ENCODE assay signal across 28 cellular contexts in the genomic region with DNA sequence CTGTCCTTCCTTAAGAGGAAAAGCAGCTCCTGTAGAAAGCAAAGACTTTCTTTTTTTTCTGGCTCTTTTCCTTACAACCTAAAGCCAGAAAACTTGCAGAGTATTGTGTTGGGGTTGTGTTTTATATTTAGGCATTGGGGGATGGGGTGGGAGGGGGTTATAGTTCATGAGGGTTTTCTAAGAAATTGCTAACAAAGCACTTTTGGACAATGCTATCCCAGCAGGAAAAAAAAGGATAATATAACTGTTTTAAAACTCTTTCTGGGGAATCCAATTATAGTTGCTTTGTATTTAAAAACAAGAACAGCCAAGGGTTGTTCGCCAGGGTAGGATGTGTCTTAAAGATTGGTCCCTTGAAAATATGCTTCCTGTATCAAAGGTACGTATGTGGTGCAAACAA. TPM values are rescaled to one million over a fixed set of nuclear protein-coding genes. Genes with fewer than 3 reads are reported as not detected.
DNase-seq lines count a peak whose midpoint lies in the region; ATAC-seq, FAIRE-seq and TF ChIP-seq lines count a peak whose summit lies in the region.
"Had no signal": no experiment of that assay in that cellular context is flagged by ENCODE, and none has a peak within 500 bp of the region (broad histone marks: within the 10 kb centered on the region; RNA-seq: fewer than 3 reads in every experiment).

No MANE protein-coding gene starts in this region.

- H3K9me3 Mint-ChIP-seq in stimulated activated naive B cell treated with anti-CD40 and anti-IgM and Interleukin-4, amounts not matched to agents 10 μg/mL and 1 μg/mL and 100 μg/mL, for 72 hours, result no peaks in the 10 kb centered on the region
- no peaks in the 10 kb centered on the region for H3K9me3 Mint-ChIP-seq in mesothelial cell of epicardium
- H3K9me3 Mint-ChIP-seq: CD14-positive monocyte; CD4-positive, alpha-beta memory T cell; CD4-positive, CD25-positive, alpha-beta regulatory T cell; CD8-positive, alpha-beta memory T cell had no signal

- no peak for TF ChIP-seq RAD21 in A549 (conservative IDR thresholded peaks at IDR 0.05 in 1 of 2, IDR thresholded peaks at IDR 0.05 in 1 of 2)
- TF ChIP-seq RAD21 in IMR-90 (IDR thresholded peaks at IDR 0.05; ENCODE audit: low read length), result no peak
- no peak for TF ChIP-seq RAD21 in K562 (CRISPR knock-in tag; conservative IDR thresholded peaks at IDR 0.05 in 1 of 2, IDR thresholded peaks at IDR 0.05 in 1 of 2)

- 0 out of 4 replicates have a peak, but pooled peaks cover 0 to 4% of the 10 kb centered on the region in 2 experiments for H3K79me1 ChIP-seq in IMR-90 (ENCODE audit: low read depth in 1 of 2, low read length in 2 of 2)

- no peak overlapping the region for H4K91ac ChIP-seq in IMR-90 (ENCODE audit: insufficient read depth, low read depth, low read length)

- no peak overlapping the region for H3K56ac ChIP-seq in IMR-90 (ENCODE audit: extremely low read depth, insufficient read depth, low read length)

- H2AK9ac ChIP-seq in IMR-90 (replicated peaks; ENCODE audit: low read depth, low read length, poor library complexity), result no peak overlapping the region

- H3K4ac ChIP-seq in IMR-90 (ENCODE audit: low read depth, low read length), result no peak overlapping the region

- H3K27ac ChIP-seq in A549 (no peak overlapping the region), IMR-90 (ENCODE audit: insufficient read depth, low read length) (no peak overlapping the region), K562 (ENCODE audit: extremely low read depth, low read depth, low read length) (no peak overlapping the region)
- H3K27ac ChIP-seq: BLaER1 had no signal

- FAIRE-seq in A549 (lab: Jason Lieb, UNC), result no peak
- no peak for FAIRE-seq in K562 (lab: Jason Lieb, UNC)
- FAIRE-seq: A204.1, GM12878, GM12892, GM18507 had no signal

- H2BK15ac ChIP-seq in IMR-90 (ENCODE audit: low read depth, low read length), result no peak overlapping the region

- TF ChIP-seq CTCF in A549 (IDR thresholded peaks at IDR 0.05) (no peak), IMR-90 (conservative IDR thresholded peaks at IDR 0.05; ENCODE audit: low read depth, low read length) (no peak), K562 (IDR thresholded peaks at IDR 0.05 in 2 of 3, conservative IDR thresholded peaks at IDR 0.05 in 1 of 3; ENCODE audit: insufficient read depth in 2 of 3, low read depth in 1 of 3, low read length in 3 of 3) (no peak), mesothelial cell of epicardium (IDR thresholded peaks at IDR 0.05; ENCODE audit: unreplicated experiment) (no peak)

- H3K27me3 ChIP-seq in IMR-90 (ENCODE audit: control insufficient read depth, insufficient read depth, low read length), result no peaks in the 10 kb centered on the region
- H3K27me3 ChIP-seq in K562 (ENCODE audit: control insufficient read depth in 2 of 2, insufficient read depth in 2 of 2, low read length in 2 of 2), result no peaks in the 10 kb centered on the region; a peak in 2 of 5 replicates
- H3K27me3 ChIP-seq: BE2C, BLaER1 had no signal

- peaks cover 36 to 56% of the 10 kb centered on the region in 2 donors for H3K36me3 Mint-ChIP-seq in stimulated activated naive B cell treated with anti-CD40 and anti-IgM and Interleukin-4, amounts not matched to agents 10 μg/mL and 1 μg/mL and 100 μg/mL, for 72 hours
- H3K36me3 Mint-ChIP-seq in mesothelial cell of epicardium, result no peaks in the 10 kb centered on the region
- H3K36me3 Mint-ChIP-seq: CD14-positive monocyte; CD4-positive, alpha-beta memory T cell; CD4-positive, CD25-positive, alpha-beta regulatory T cell had no signal

- no peak overlapping the region for H2BK120ac ChIP-seq in IMR-90 (ENCODE audit: low read depth, low read length)

- CTCF ChIA-PET in A549 (lab: Yijun Ruan, JAX) (no interaction called here), IMR-90 (lab: Yijun Ruan, JAX) (no interaction called here), K562 (lab: Yijun Ruan, JAX; ENCODE audit: low intra/inter-chr PET ratio) (no interaction called here)

- BruUV-seq in IMR-90 (replicated peaks; lab: Mats Ljungman, UMichigan) (no TSS peak), K562 (replicated peaks; lab: Mats Ljungman, UMichigan) (no TSS peak)

- H3K4me2 ChIP-seq in A549 (no peak overlapping the region), IMR-90 (ENCODE audit: low read depth, low read length) (no peak overlapping the region), K562 (ENCODE audit: insufficient read depth, low read length) (no peak overlapping the region)
- H3K4me2 ChIP-seq: BLaER1 had no signal

- no peak overlapping the region for H2BK20ac ChIP-seq in IMR-90 (ENCODE audit: low read depth, low read length)

- H3K4me1 ChIP-seq in A549, result no peaks in the 10 kb centered on the region
- H3K4me1 ChIP-seq in IMR-90 (ENCODE audit: control insufficient read depth, insufficient read depth, low read length), result peaks cover 6% of the 10 kb centered on the region
- H3K4me1 ChIP-seq in K562 (replicated peaks in 1 of 2; ENCODE audit: control insufficient read depth in 2 of 2, insufficient read depth in 2 of 2, low read length in 2 of 2), result no peaks in the 10 kb centered on the region; a peak in 1 of 5 replicates
- H3K4me1 ChIP-seq: BE2C had no signal

- no peak overlapping the region for H4K8ac ChIP-seq in IMR-90 (ENCODE audit: low read depth in 2 of 2, low read length in 2 of 2)

- no peak overlapping the region for H3K23ac ChIP-seq in IMR-90 (ENCODE audit: low read depth, low read length)

- peak overlapping the region; percentile 87 for H3K27ac Mint-ChIP-seq in stimulated activated naive B cell treated with anti-CD40 and anti-IgM and Interleukin-4, amounts not matched to agents 10 μg/mL and 1 μg/mL and 100 μg/mL, for 72 hours
- H3K27ac Mint-ChIP-seq in mesothelial cell of epicardium, result no peak overlapping the region
- H3K27ac Mint-ChIP-seq: CD14-positive monocyte; CD4-positive, CD25-positive, alpha-beta regulatory T cell; CD8-positive, alpha-beta memory T cell had no signal

- H4K20me1 ChIP-seq in IMR-90 (ENCODE audit: insufficient read depth, low read length) (no peaks in the 10 kb centered on the region), K562 (replicated peaks; ENCODE audit: control insufficient read depth, insufficient read depth, low read length) (no peaks in the 10 kb centered on the region)
- H4K20me1 ChIP-seq: BLaER1 had no signal

- H3K9ac ChIP-seq in IMR-90 (ENCODE audit: low read depth, low read length), result no peak overlapping the region
- no peak overlapping the region for H3K9ac ChIP-seq in K562 (ENCODE audit: insufficient read depth in 1 of 2, low read depth in 2 of 2, low read length in 2 of 2)
- H3K9ac ChIP-seq: BLaER1 had no signal

- in situ Hi-C loops in IMR-90 (cut with MboI; ENCODE audit: low sequenced_read_pairs) (no loop called here), K562 (cut with MboI) (no loop called here)

- TF ChIP-seq EP300 in A549 (IDR thresholded peaks at IDR 0.05) (no peak), K562 (IDR thresholded peaks at IDR 0.05; ENCODE audit: low read length) (no peak)

- H3K36me3 ChIP-seq in IMR-90 (ENCODE audit: control insufficient read depth, insufficient read depth, low read length) (peaks cover 6% of the 10 kb centered on the region; the same call in 1 of the 2 replicates), K562 (ENCODE audit: control insufficient read depth, insufficient read depth, low read length) (no peaks in the 10 kb centered on the region)
- H3K36me3 ChIP-seq: BE2C, BLaER1 had no signal

- no peak overlapping the region for H3K4me3 Mint-ChIP-seq in stimulated activated naive B cell treated with anti-CD40 and anti-IgM and Interleukin-4, amounts not matched to agents 10 μg/mL and 1 μg/mL and 100 μg/mL, for 72 hours
- no peak overlapping the region for H3K4me3 Mint-ChIP-seq in mesothelial cell of epicardium
- H3K4me3 Mint-ChIP-seq: CD14-positive monocyte; CD4-positive, alpha-beta memory T cell; CD4-positive, CD25-positive, alpha-beta regulatory T cell; CD8-positive, alpha-beta memory T cell had no signal

- H3K9me3 ChIP-seq in A549 (no peaks in the 10 kb centered on the region), IMR-90 (ENCODE audit: control insufficient read depth, insufficient read depth, low read length) (no peaks in the 10 kb centered on the region), K562 (replicated peaks; ENCODE audit: control insufficient read depth, insufficient read depth, low read depth, low read length) (no peaks in the 10 kb centered on the region)
- H3K9me3 ChIP-seq: BE2C, BLaER1 had no signal

- no peak overlapping the region for H4K5ac ChIP-seq in IMR-90 (ENCODE audit: low read depth, low read length)

- H3K27me3 Mint-ChIP-seq in stimulated activated naive B cell treated with anti-CD40 and anti-IgM and Interleukin-4, amounts not matched to agents 10 μg/mL and 1 μg/mL and 100 μg/mL, for 72 hours, result no peaks in the 10 kb centered on the region
- no peaks in the 10 kb centered on the region for H3K27me3 Mint-ChIP-seq in mesothelial cell of epicardium (ENCODE audit: low read depth)
- H3K27me3 Mint-ChIP-seq: CD4-positive, CD25-positive, alpha-beta regulatory T cell; CD8-positive, alpha-beta memory T cell had no signal

- H3K9me1 ChIP-seq in IMR-90 (ENCODE audit: insufficient read depth, low read length), result peaks cover 6% of the 10 kb centered on the region
- no peaks in the 10 kb centered on the region for H3K9me1 ChIP-seq in K562 (ENCODE audit: control insufficient read depth, insufficient read depth, low read length)

- dilution Hi-C loops in IMR-90 (cut with HindIII; ENCODE audit: low sequenced_read_pairs, unreplicated experiment), result no loop called here

- H2AFZ ChIP-seq in IMR-90 (replicated peaks; ENCODE audit: low read length, poor library complexity) (no peak overlapping the region), K562 (ENCODE audit: low read depth, low read length) (no peak overlapping the region)

- no peak overlapping the region for H3K18ac ChIP-seq in IMR-90 (ENCODE audit: low read depth, low read length)

- no peak for DNase-seq in A549 (ENCODE audit: low read depth in 1 of 2, low spot score in 1 of 2)
- DNase-seq in IMR-90, result no peak
- DNase-seq in K562 (ENCODE audit: extremely low read depth in 1 of 4, low spot score in 3 of 4), result no peak
- DNase-seq in stimulated activated naive B cell treated with anti-CD40 and anti-IgM and Interleukin-4, amounts not matched to agents 10 μg/mL and 1 μg/mL and 100 μg/mL, for 72 hours, result no peak
- no peak for DNase-seq in stimulated activated naive CD8-positive, alpha-beta T cell treated with anti-CD3 and anti-CD28 coated beads, Interleukin-15, Interleukin-2, amounts not matched to agents 100 U/mL and 50 U/mL, for 24 hours
- DNase-seq in mesothelial cell of epicardium (ENCODE audit: low spot score in 2 of 2, unreplicated experiment in 2 of 2), result no peak
- DNase-seq: 8988T; BE2C; C1 segment of cervical spinal cord; CD4-positive, alpha-beta memory T cell; CD4-positive, CD25-positive, alpha-beta regulatory T cell; CD8-positive, alpha-beta memory T cell; COR-L47; DMS 273 treated with DMSO at 0.1 percent for 48 hours; DMS153; DMS53; DMS79; DND-41; EL; GDM1 had no signal

- TF ChIP-seq POLR2A in A549 (IDR thresholded peaks at IDR 0.05; ENCODE audit: low read length) (no peak), IMR-90 (IDR thresholded peaks at IDR 0.05; ENCODE audit: low read depth, low read length) (no peak), K562 (conservative IDR thresholded peaks at IDR 0.05) (no peak)

- no peak overlapping the region for H2BK5ac ChIP-seq in IMR-90 (ENCODE audit: low read depth, low read length, poor library complexity, severe bottlenecking)

- no peak overlapping the region for H2AK5ac ChIP-seq in IMR-90 (ENCODE audit: low read depth, low read length)

- 88% methylated on average over 2 of the region's 2 CpGs for WGBS in A549 (ENCODE audit: missing lambda C conversion rate)
- no CpG with 5 or more reads among the region's 2 CpGs for WGBS in IMR-90 (ENCODE audit: extremely low coverage in 2 of 2, insufficient read length in 1 of 2), 2 experiments
- whole genome bisulfite sequencing in K562 (ENCODE audit: insufficient coverage, low coverage, missing lambda C conversion rate), result 31% methylated on average over 2 of the region's 2 CpGs

- no peak overlapping the region for H3K14ac ChIP-seq in IMR-90 (replicated peaks; ENCODE audit: low read depth, low read length)

- intact Hi-C loops in IMR-90 (cut with micrococcal nuclease) (no loop called here), K562 (cut with micrococcal nuclease) (loop anchor here (5.0 kb wide), 1 partner anchor 42 kb away; a partner anchor contains a TSS)

- H3K4me1 Mint-ChIP-seq in stimulated activated naive B cell treated with anti-CD40 and anti-IgM and Interleukin-4, amounts not matched to agents 10 μg/mL and 1 μg/mL and 100 μg/mL, for 72 hours, result peaks cover 13 to 39% of the 10 kb centered on the region in 2 donors
- H3K4me1 Mint-ChIP-seq in mesothelial cell of epicardium, result peaks cover 9% of the 10 kb centered on the region

- POLR2A ChIA-PET in A549 (lab: Yijun Ruan, JAX) (no interaction called here), IMR-90 (lab: Charles Lee; ENCODE audit: unreplicated experiment) (no interaction called here), K562 (lab: Yijun Ruan, JAX) (interaction anchor here (0.6 kb wide), 1 partner anchor 710 kb away, joined by 4 read pairs; no protein-coding TSS in a partner anchor)

- no peaks in the 10 kb centered on the region for H3K79me2 ChIP-seq in K562 (ENCODE audit: control insufficient read depth, insufficient read depth, low read length)

- no peak overlapping the region for H3K4me3 ChIP-seq in A549
- no peak overlapping the region for H3K4me3 ChIP-seq in IMR-90 (ENCODE audit: insufficient read depth, low read depth, low read length)
- no peak overlapping the region for H3K4me3 ChIP-seq in K562
- H3K4me3 ChIP-seq: BLaER1, GM12878 had no signal

- ATAC-seq in A549 (no peak), IMR-90 (ENCODE audit: low read depth) (no peak), K562 (no peak), GM19397 (IDR thresholded peaks at IDR 0.05; ENCODE audit: unreplicated experiment) (no peak)
- ATAC-seq in stimulated activated naive B cell treated with anti-CD40 and anti-IgM and Interleukin-4, amounts not matched to agents 10 μg/mL and 1 μg/mL and 100 μg/mL, for 72 hours (replicated peaks), result no peak
- no peak for ATAC-seq in stimulated activated naive CD8-positive, alpha-beta T cell treated with anti-CD3 and anti-CD28 coated beads, Interleukin-15, Interleukin-2, amounts not matched to agents 100 U/mL and 50 U/mL, for 24 hours
- ATAC-seq: GM12878 had no signal

RNA-seq across cellular contexts. Expression of a gene that starts 42.3 kb away (rescaled TPM):
- polyA plus RNA-seq in A549 (2011; rRNA removed) (1.6 and 1.8 TPM in 2 replicates), A549 (2017; fragmentation: RNase III; extraction: RNeasy Plus Mini Kit Qiagen cat#74134 plus additional on column Dnase treatment) (1.4 to 2.0 TPM (median 1.7 TPM) in 3 replicates), IMR-90 (2012; rRNA removed) (0.27 and 0.37 TPM in 2 replicates), K562 (2011; rRNA removed) (0.03 TPM in 1 of 2 replicates, not detected in the other), K562 (2014; fragmentation: Illumina TruSeq; extraction: Trizol) (not detected in 2 replicates), K562 (2014; fragmentation: Nextera tagmentation; extraction: Ambion mirVana) (not detected), K562 (2014; rRNA removed) (0.12 TPM in 1 of 2 replicates, not detected in the other)
- 0.99 and 2.6 TPM in 2 replicates for polyA plus RNA-seq in A549 (2012; cell fraction: cytosol; rRNA removed)
- polyA plus RNA-seq in A549 (2012; cell fraction: nucleus; rRNA removed), result 4.2 and 4.3 TPM in 2 replicates
- polyA minus RNA-seq in A549 (2011; rRNA and poly(A)+ RNA removed), result 3.8 and 8.5 TPM in 2 replicates
- total RNA-seq in IMR-90 (2012; rRNA removed) (0.54 and 1.9 TPM in 2 replicates), K562 (2014; rRNA removed) (0.04 TPM in 1 of 2 replicates, not detected in the other), K562 (2014; rRNA removed; fragmentation: Illumina TruSeq; extraction: Trizol) (0.04 TPM in 1 of 2 replicates, not detected in the other), K562 (2015; rRNA removed; fragmentation: Illumina TruSeq; extraction: Trizol) (0.04 TPM in 1 of 2 replicates, not detected in the other), K562 (2021) (0.07 TPM in 1 of 2 replicates, not detected in the other), mesothelial cell of epicardium (14.2 to 15.4 TPM (median 15.3 TPM) in 3 replicates)
- polyA plus RNA-seq in IMR-90 (2012; cell fraction: cytosol; rRNA removed), result 0.48 and 2.2 TPM in 2 replicates
- 10.7 and 31.9 TPM in 2 replicates for polyA plus RNA-seq in IMR-90 (2012; cell fraction: nucleus; rRNA removed; ENCODE audit: low replicate concordance)
- total RNA-seq in K562 (2011; cell fraction: chromatin; rRNA removed; ENCODE audit: low replicate concordance), result 0.11 TPM in 1 of 2 replicates, not detected in the other
- 0.17 TPM in 1 of 2 replicates, not detected in the other for total RNA-seq in K562 (2011; cell fraction: nucleolus; rRNA removed)
- not detected in 2 replicates for total RNA-seq in K562 (2011; cell fraction: nucleoplasm; rRNA removed)
- not detected in 2 replicates for polyA plus RNA-seq in K562 (2011; cell fraction: cytosol; rRNA removed)
- polyA plus RNA-seq in K562 (2011; cell fraction: nucleus; rRNA removed), result 0.03 and 0.06 TPM in 2 replicates
- 0.01 TPM in 1 of 2 replicates, not detected in the other for polyA plus RNA-seq in K562 (2012)
- 0.04 and 0.15 TPM in 2 replicates for polyA minus RNA-seq in K562 (2011; rRNA and poly(A)+ RNA removed)
- 0.46 TPM in 1 of 2 replicates, not detected in the other for polyA minus RNA-seq in K562 (2011; cell fraction: cytosol; rRNA and poly(A)+ RNA removed)
- polyA minus RNA-seq in K562 (2011; cell fraction: nucleus; rRNA and poly(A)+ RNA removed), result under 0.01 and 0.22 TPM in 2 replicates
- total RNA-seq: G401 had no signal

RNA-seq across cellular contexts. Expression of a gene that starts 42.5 kb away (rescaled TPM):
- 21.6 and 24.6 TPM in 2 replicates for polyA plus RNA-seq in A549 (2011; rRNA removed)
- polyA plus RNA-seq in A549 (2012; cell fraction: cytosol; rRNA removed), result 3.3 and 3.5 TPM in 2 replicates
- polyA plus RNA-seq in A549 (2012; cell fraction: nucleus; rRNA removed), result 2.9 and 3.8 TPM in 2 replicates
- polyA plus RNA-seq in A549 (2017; fragmentation: RNase III; extraction: RNeasy Plus Mini Kit Qiagen cat#74134 plus additional on column Dnase treatment), result 13.8 to 14.4 TPM (median 14.3 TPM) in 3 replicates
- polyA minus RNA-seq in A549 (2011; rRNA and poly(A)+ RNA removed), result 18.6 and 19.2 TPM in 2 replicates
- 11.7 and 17.2 TPM in 2 replicates for total RNA-seq in IMR-90 (2012; rRNA removed)
- polyA plus RNA-seq in IMR-90 (2012; rRNA removed), result 4.7 and 6.2 TPM in 2 replicates
- 0.99 and 1.3 TPM in 2 replicates for polyA plus RNA-seq in IMR-90 (2012; cell fraction: cytosol; rRNA removed)
- polyA plus RNA-seq in IMR-90 (2012; cell fraction: nucleus; rRNA removed; ENCODE audit: low replicate concordance), result 1.7 and 14.5 TPM in 2 replicates
- 17.6 and 36.6 TPM in 2 replicates for total RNA-seq in K562 (2011; cell fraction: chromatin; rRNA removed; ENCODE audit: low replicate concordance)
- total RNA-seq in K562 (2011; cell fraction: nucleolus; rRNA removed), result 6.5 and 9.5 TPM in 2 replicates
- 21.1 and 37.1 TPM in 2 replicates for total RNA-seq in K562 (2011; cell fraction: nucleoplasm; rRNA removed)
- total RNA-seq in K562 (2014; rRNA removed), result 14.7 and 16.9 TPM in 2 replicates
- 25.1 and 29.3 TPM in 2 replicates for total RNA-seq in K562 (2014; rRNA removed; fragmentation: Illumina TruSeq; extraction: Trizol)
- 20.1 and 21.7 TPM in 2 replicates for total RNA-seq in K562 (2015; rRNA removed; fragmentation: Illumina TruSeq; extraction: Trizol)
- total RNA-seq in K562 (2021), result 21.8 and 23.7 TPM in 2 replicates
- 14.3 and 19.0 TPM in 2 replicates for polyA plus RNA-seq in K562 (2011; rRNA removed)
- polyA plus RNA-seq in K562 (2011; cell fraction: cytosol; rRNA removed), result 5.3 and 10.3 TPM in 2 replicates
- polyA plus RNA-seq in K562 (2011; cell fraction: nucleus; rRNA removed), result 13.9 and 16.4 TPM in 2 replicates
- polyA plus RNA-seq in K562 (2012), result 13.6 and 15.0 TPM in 2 replicates
- 17.7 and 21.0 TPM in 2 replicates for polyA plus RNA-seq in K562 (2014; fragmentation: Illumina TruSeq; extraction: Trizol)
- polyA plus RNA-seq in K562 (2014; fragmentation: Nextera tagmentation; extraction: Ambion mirVana), result 10 to 100 TPM; 14.9 to 17.1 TPM
- polyA plus RNA-seq in K562 (2014; rRNA removed), result 14.4 and 14.7 TPM in 2 replicates
- 28.1 and 32.4 TPM in 2 replicates for polyA minus RNA-seq in K562 (2011; rRNA and poly(A)+ RNA removed)
- 13.3 and 16.6 TPM in 2 replicates for polyA minus RNA-seq in K562 (2011; cell fraction: cytosol; rRNA and poly(A)+ RNA removed)
- polyA minus RNA-seq in K562 (2011; cell fraction: nucleus; rRNA and poly(A)+ RNA removed), result 16.2 and 28.8 TPM in 2 replicates
- total RNA-seq in mesothelial cell of epicardium, result 49.8 to 52.3 TPM (median 52.3 TPM) in 3 replicates
